ENCODE assay signal across 1 cellular context in the genomic region with DNA sequence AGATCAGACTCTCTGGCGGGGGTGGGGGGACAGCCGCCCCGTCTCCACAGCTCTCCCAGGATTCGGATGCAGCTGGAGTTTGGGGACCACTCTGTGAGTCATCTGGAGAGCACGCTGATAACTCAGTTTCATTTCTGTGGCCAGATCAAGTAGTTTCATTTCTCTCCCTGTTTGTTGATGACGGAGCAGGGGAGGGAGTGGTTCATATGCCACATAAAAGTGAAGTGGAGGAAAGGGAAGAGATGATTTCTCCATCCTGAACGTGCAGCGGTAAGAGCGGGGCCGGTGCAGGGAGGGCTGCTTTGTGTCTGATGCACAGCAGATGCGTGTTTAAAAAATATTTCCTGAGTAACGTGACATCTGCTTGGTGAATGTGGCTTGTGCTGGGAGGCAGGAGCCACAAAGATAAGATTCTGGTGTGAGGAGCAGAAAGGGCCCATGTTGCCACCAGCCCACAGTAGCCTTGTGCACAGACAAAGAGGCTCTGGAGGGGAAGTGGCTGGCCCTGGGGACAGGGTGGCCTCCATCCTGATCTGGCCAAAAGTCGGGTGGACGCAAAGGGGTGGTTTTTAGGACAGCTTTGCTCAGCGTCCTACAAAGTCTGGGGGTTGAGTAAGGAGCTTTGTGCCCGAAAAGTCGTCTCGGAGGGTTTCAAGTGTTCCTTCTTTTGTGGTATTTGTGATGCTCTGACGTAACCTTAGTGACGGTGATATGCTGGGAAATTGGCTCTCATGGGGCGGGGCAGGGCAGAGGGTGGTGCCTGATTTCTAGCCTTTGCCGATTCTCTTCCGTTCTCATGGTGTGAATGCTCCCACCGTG.
TF ChIP-seq lines count a peak whose summit lies in the region.

A gene with protein sequence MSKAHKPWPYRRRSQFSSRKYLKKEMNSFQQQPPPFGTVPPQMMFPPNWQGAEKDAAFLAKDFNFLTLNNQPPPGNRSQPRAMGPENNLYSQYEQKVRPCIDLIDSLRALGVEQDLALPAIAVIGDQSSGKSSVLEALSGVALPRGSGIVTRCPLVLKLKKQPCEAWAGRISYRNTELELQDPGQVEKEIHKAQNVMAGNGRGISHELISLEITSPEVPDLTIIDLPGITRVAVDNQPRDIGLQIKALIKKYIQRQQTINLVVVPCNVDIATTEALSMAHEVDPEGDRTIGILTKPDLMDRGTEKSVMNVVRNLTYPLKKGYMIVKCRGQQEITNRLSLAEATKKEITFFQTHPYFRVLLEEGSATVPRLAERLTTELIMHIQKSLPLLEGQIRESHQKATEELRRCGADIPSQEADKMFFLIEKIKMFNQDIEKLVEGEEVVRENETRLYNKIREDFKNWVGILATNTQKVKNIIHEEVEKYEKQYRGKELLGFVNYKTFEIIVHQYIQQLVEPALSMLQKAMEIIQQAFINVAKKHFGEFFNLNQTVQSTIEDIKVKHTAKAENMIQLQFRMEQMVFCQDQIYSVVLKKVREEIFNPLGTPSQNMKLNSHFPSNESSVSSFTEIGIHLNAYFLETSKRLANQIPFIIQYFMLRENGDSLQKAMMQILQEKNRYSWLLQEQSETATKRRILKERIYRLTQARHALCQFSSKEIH (plus strand): TSS at position 242 of the 819 bp plus-strand sequence. CDS start 14,880 bp downstream, outside the sequence.

TF ChIP-seq in H1, 55 proteins besides CTCF, POLR2A, EP300 and RAD21:
- TF ChIP-seq CHD7 (IDR thresholded peaks at IDR 0.05; ENCODE audit: insufficient replicate concordance, low read length) = no peak
- TF ChIP-seq HDAC2 (IDR thresholded peaks at IDR 0.05; ENCODE audit: borderline replicate concordance in 1 of 2, low read depth in 2 of 2, low read length in 2 of 2) = no peak
- TF ChIP-seq RNF2 (IDR thresholded peaks at IDR 0.05; ENCODE audit: borderline replicate concordance, low read depth, low read length, missing control alignments, poor library complexity, severe bottlenecking) = no peak
- TF ChIP-seq, protein P1, sequence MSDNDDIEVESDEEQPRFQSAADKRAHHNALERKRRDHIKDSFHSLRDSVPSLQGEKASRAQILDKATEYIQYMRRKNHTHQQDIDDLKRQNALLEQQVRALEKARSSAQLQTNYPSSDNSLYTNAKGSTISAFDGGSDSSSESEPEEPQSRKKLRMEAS (IDR thresholded peaks at IDR 0.05) = no peak
- no peak for TF ChIP-seq RXRA (IDR thresholded peaks at IDR 0.05; ENCODE audit: insufficient read depth, low read depth, low read length)
- no peak for TF ChIP-seq ZNF274 (IDR thresholded peaks at IDR 0.05; ENCODE audit: borderline replicate concordance, extremely low read depth, low read length)
- TF ChIP-seq SP4 (IDR thresholded peaks at IDR 0.05; ENCODE audit: low read length) = no peak
- TF ChIP-seq SIX5 (IDR thresholded peaks at IDR 0.05; ENCODE audit: low read depth, low read length) = no peak
- TF ChIP-seq, protein P2, sequence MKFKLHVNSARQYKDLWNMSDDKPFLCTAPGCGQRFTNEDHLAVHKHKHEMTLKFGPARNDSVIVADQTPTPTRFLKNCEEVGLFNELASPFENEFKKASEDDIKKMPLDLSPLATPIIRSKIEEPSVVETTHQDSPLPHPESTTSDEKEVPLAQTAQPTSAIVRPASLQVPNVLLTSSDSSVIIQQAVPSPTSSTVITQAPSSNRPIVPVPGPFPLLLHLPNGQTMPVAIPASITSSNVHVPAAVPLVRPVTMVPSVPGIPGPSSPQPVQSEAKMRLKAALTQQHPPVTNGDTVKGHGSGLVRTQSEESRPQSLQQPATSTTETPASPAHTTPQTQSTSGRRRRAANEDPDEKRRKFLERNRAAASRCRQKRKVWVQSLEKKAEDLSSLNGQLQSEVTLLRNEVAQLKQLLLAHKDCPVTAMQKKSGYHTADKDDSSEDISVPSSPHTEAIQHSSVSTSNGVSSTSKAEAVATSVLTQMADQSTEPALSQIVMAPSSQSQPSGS (IDR thresholded peaks at IDR 0.05; ENCODE audit: low read length) = no peak
- TF ChIP-seq KDM5A (IDR thresholded peaks at IDR 0.05; ENCODE audit: low read length) = no peak
- no peak for TF ChIP-seq SRF (IDR thresholded peaks at IDR 0.05; ENCODE audit: low read depth, low read length)
- TF ChIP-seq CHD1 (IDR thresholded peaks at IDR 0.05; ENCODE audit: low read depth, low read length) = no peak
- TF ChIP-seq BCL11A (IDR thresholded peaks at IDR 0.05; ENCODE audit: low read depth in 2 of 2, low read length in 2 of 2) = no peak
- no peak for TF ChIP-seq TAF1 (IDR thresholded peaks at IDR 0.05; ENCODE audit: low read depth, low read length)
- TF ChIP-seq KDM1A (IDR thresholded peaks at IDR 0.05; ENCODE audit: borderline replicate concordance, low read length) = no peak
